In the genomic region with DNA sequence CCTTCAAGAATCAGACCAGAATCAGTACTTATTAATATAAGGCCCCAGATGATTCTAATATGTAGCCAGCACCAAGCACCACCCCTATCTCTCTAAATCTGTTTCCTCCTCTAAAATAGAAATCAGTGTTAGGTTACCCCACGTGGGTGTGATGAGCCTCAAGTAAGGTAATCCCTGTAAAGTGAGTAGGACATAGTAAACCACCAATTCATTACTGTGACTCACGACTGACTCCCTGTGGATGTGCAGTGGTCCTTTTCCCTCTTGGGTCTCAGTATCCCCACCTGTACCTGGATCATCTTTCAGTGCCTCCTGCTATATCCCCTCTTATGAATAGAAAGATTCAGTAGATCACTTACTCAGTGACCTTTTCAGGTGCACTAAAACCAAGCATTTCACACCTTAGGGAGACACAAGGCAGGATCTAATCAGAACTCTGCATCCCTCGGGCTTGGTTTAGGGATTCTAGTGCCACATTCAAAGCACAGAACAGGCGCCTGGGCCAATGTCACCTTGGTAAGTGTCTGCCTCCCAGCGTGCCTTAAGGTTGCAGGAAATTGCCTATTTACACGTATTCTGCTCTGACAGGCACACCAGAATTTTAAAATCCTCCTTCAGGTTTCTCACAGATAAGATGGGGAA, we compare ENCODE assay signal across 13 cellular contexts. TPM values are rescaled to one million over a fixed set of nuclear protein-coding genes. Genes with fewer than 3 reads are reported as not detected.
A peak's percentile ranks its signal among the peaks of the same experiment; 100 is the strongest.
DNase-seq lines count a peak whose midpoint lies in the region; ATAC-seq and TF ChIP-seq lines count a peak whose summit lies in the region.
"Had no signal": no experiment of that assay in that cellular context is flagged by ENCODE, and none has a peak within 500 bp of the region (broad histone marks: within the 10 kb centered on the region; RNA-seq: fewer than 3 reads in every experiment).

No MANE protein-coding gene starts in this region.

- no peak overlapping the region for H3T11ph ChIP-seq in H9 (ENCODE audit: low read length)

- H3K4ac ChIP-seq in H9 (ENCODE audit: low read depth, low read length): no peak overlapping the region

- peaks cover 24 to 34% of the 10 kb centered on the region in 2 experiments for H3K4me1 Mint-ChIP-seq in H9
- H3K4me1 Mint-ChIP-seq in natural killer cell treated with Interleukin-12 subunit alpha and Interleukin-12 subunit beta and Interleukin-15 and Interleukin-18, amount 100 ng/mL, for 72 hours (ENCODE audit: low read depth in 2 of 2): no peaks in the 10 kb centered on the region

- no peaks in the 10 kb centered on the region for H3K23me2 ChIP-seq in H9 (ENCODE audit: insufficient read length, low read depth, low read length, poor library complexity, severe bottlenecking)

- H3K4me3 ChIP-seq in ectodermal cell (ENCODE audit: insufficient read depth, low read depth, low read length) (no peak overlapping the region), parathyroid adenoma (ENCODE audit: low read depth, low read length) (no peak overlapping the region)
- H3K4me3 ChIP-seq: dorsolateral prefrontal cortex, lower lobe of right lung had no signal

- no peak overlapping the region for H2BK5ac ChIP-seq in H9 (ENCODE audit: insufficient read length, low read length)

- no CpG with 5 or more reads among the region's 6 CpGs for WGBS in H9 (ENCODE audit: extremely low coverage, insufficient read length, low lambda C conversion rate)
- WGBS in ectodermal cell, 2 experiments: 46 to 50% methylated on average over 6 of the region's 6 CpGs

- 0 out of 2 replicates have a peak overlapping the region, but pooled peaks have one; percentile 23 for H3K14ac ChIP-seq in H9 (ENCODE audit: insufficient read depth, low read length)

- H2BK120ac ChIP-seq in H9 (ENCODE audit: low read depth, low read length, poor library complexity, severe bottlenecking): no peak overlapping the region

- no peak overlapping the region for H3K4me3 Mint-ChIP-seq in H9
- no peak overlapping the region for H3K4me3 Mint-ChIP-seq in natural killer cell treated with Interleukin-12 subunit alpha and Interleukin-12 subunit beta and Interleukin-15 and Interleukin-18, amount 100 ng/mL, for 72 hours

- no peak overlapping the region for H2BK20ac ChIP-seq in H9 (ENCODE audit: low read depth, low read length, poor library complexity, severe bottlenecking)

- H2BK15ac ChIP-seq in H9 (ENCODE audit: low read depth, low read length): no peak overlapping the region

- peak overlapping the region; percentile 81 to 95 (median 93) for H3K27ac Mint-ChIP-seq in H9
- no peak overlapping the region for H3K27ac Mint-ChIP-seq in natural killer cell treated with Interleukin-12 subunit alpha and Interleukin-12 subunit beta and Interleukin-15 and Interleukin-18, amount 100 ng/mL, for 72 hours

- no peaks in the 10 kb centered on the region for H3K79me1 ChIP-seq in H9 (ENCODE audit: insufficient read depth, low read depth, low read length, poor library complexity, severe bottlenecking)

- no peak overlapping the region for H4K91ac ChIP-seq in H9 (ENCODE audit: insufficient read length, low read depth, low read length)

- H3K9me3 ChIP-seq in H9 (ENCODE audit: control insufficient read depth, low read depth, low read length): no peaks in the 10 kb centered on the region
- no peaks in the 10 kb centered on the region for H3K9me3 ChIP-seq in ectodermal cell (ENCODE audit: control insufficient read depth, low read length)
- H3K9me3 ChIP-seq in parathyroid adenoma (ENCODE audit: control insufficient read depth, low read length): no peaks in the 10 kb centered on the region
- H3K9me3 ChIP-seq: lower lobe of right lung had no signal

- H3K27me3 ChIP-seq in H9 (ENCODE audit: insufficient read depth, low read length) (peaks cover 2% of the 10 kb centered on the region; the same call in 1 of the 2 replicates), ectodermal cell (ENCODE audit: control insufficient read depth, insufficient read depth, low read length, poor library complexity, severe bottlenecking) (peaks cover 12% of the 10 kb centered on the region), parathyroid adenoma (ENCODE audit: control insufficient read depth, insufficient read depth, low read length) (no peaks in the 10 kb centered on the region)
- H3K27me3 ChIP-seq: dorsolateral prefrontal cortex had no signal

- no peaks in the 10 kb centered on the region for H4K20me1 ChIP-seq in H9 (ENCODE audit: control insufficient read depth, insufficient read depth, insufficient read length)

- no peak for DNase-seq in H9
- peak; percentile 22 for DNase-seq in NCI-H2107 (lab: John Stamatoyannopoulos, UW)
- no peak for DNase-seq in DMS153 (lab: John Stamatoyannopoulos, UW)
- no peak for DNase-seq in stimulated activated CD4-positive, alpha-beta T cell treated with anti-CD3 and anti-CD28 coated beads, Interleukin-4, amount 100 ng/mL, for 24 hours
- no peak for DNase-seq in MV-4-11 (lab: John Stamatoyannopoulos, UW)
- DNase-seq in natural killer cell treated with Interleukin-12 subunit alpha and Interleukin-12 subunit beta and Interleukin-15 and Interleukin-18, amount 100 ng/mL, for 72 hours (ENCODE audit: low spot score): no peak
- DNase-seq: activated CD8-positive, alpha-beta memory T cell treated with anti-CD3 and anti-CD28 coated beads, Interleukin-2, amount 50 U/mL, for 4 hours; lower lobe of right lung; NCI-H2029 treated with DMSO at 0.1 percent for 48 hours had no signal

- H3K9ac ChIP-seq in H9 (ENCODE audit: extremely low read depth, insufficient read length, low read length): no peak overlapping the region
- H3K9ac ChIP-seq in parathyroid adenoma: no peak overlapping the region

- H3K79me2 ChIP-seq in H9 (ENCODE audit: insufficient read depth, low read length): no peaks in the 10 kb centered on the region
- no peaks in the 10 kb centered on the region for H3K79me2 ChIP-seq in parathyroid adenoma

- ATAC-seq in natural killer cell treated with Interleukin-12 subunit alpha and Interleukin-12 subunit beta and Interleukin-15 and Interleukin-18, amount 100 ng/mL, for 72 hours: no peak
- ATAC-seq: lower lobe of right lung had no signal

- TF ChIP-seq CTCF in H9 (conservative IDR thresholded peaks at IDR 0.05) (no peak; the same call in 2 of the 3 replicates), parathyroid adenoma (IDR thresholded peaks at IDR 0.05) (no peak)

- no peak overlapping the region for H3K56ac ChIP-seq in H9 (ENCODE audit: insufficient read length, low read depth, low read length)

- H2AK5ac ChIP-seq in H9 (ENCODE audit: insufficient read length, low read length): no peak overlapping the region

- no peak overlapping the region for H3K4me2 ChIP-seq in H9 (ENCODE audit: insufficient read depth, insufficient read length, low read length)
- H3K4me2 ChIP-seq in parathyroid adenoma (ENCODE audit: low read length): no peak overlapping the region

- no peak overlapping the region for H4K5ac ChIP-seq in H9 (ENCODE audit: insufficient read length, low read depth, low read length)

- peaks cover 63% of the 10 kb centered on the region for H3K27me3 Mint-ChIP-seq in H9 (ENCODE audit: low read depth)
- H3K27me3 Mint-ChIP-seq in natural killer cell treated with Interleukin-12 subunit alpha and Interleukin-12 subunit beta and Interleukin-15 and Interleukin-18, amount 100 ng/mL, for 72 hours: peaks cover 12 to 16% of the 10 kb centered on the region in 2 donors

- H3K4me1 ChIP-seq in H9 (ENCODE audit: insufficient read depth, low read length) (peaks cover 3% of the 10 kb centered on the region; the same call in 1 of the 2 replicates), ectodermal cell (ENCODE audit: control insufficient read depth, insufficient read depth, low read length) (peaks cover 23% of the 10 kb centered on the region), parathyroid adenoma (peaks cover 6% of the 10 kb centered on the region)
- H3K4me1 ChIP-seq: lower lobe of right lung had no signal

- H3K27ac ChIP-seq in H9 (ENCODE audit: insufficient read length, low read depth, low read length) (no peak overlapping the region), ectodermal cell (ENCODE audit: insufficient read depth, low read depth, low read length, poor library complexity, severe bottlenecking) (peak overlapping the region; percentile 20), parathyroid adenoma (peak overlapping the region; percentile 32)
- H3K27ac ChIP-seq: lower lobe of right lung, RWPE1 had no signal

- H3K9me3 Mint-ChIP-seq in H9: peaks cover 21 to 22% of the 10 kb centered on the region in 2 experiments
- no peaks in the 10 kb centered on the region for H3K9me3 Mint-ChIP-seq in natural killer cell treated with Interleukin-12 subunit alpha and Interleukin-12 subunit beta and Interleukin-15 and Interleukin-18, amount 100 ng/mL, for 72 hours

- H3K18ac ChIP-seq in H9 (ENCODE audit: insufficient read length, low read depth, low read length): no peak overlapping the region

- H3K36me3 ChIP-seq in ectodermal cell (ENCODE audit: control insufficient read depth, insufficient read depth, low read length): no peaks in the 10 kb centered on the region
- H3K36me3 ChIP-seq in parathyroid adenoma (ENCODE audit: control insufficient read depth, insufficient read depth, low read length): no peaks in the 10 kb centered on the region
- H3K36me3 ChIP-seq: lower lobe of right lung had no signal

- no peak overlapping the region for H4K8ac ChIP-seq in H9 (replicated peaks; ENCODE audit: insufficient read length, low read depth, low read length)

- H3K23ac ChIP-seq in H9 (ENCODE audit: insufficient read length, low read depth, low read length): no peak overlapping the region

- H2BK12ac ChIP-seq in H9 (ENCODE audit: insufficient read length, low read depth, low read length): peak overlapping the region; percentile 29

- no peak overlapping the region for H2AFZ ChIP-seq in H9 (ENCODE audit: low read length)
- peak overlapping the region; percentile 83 for H2AFZ ChIP-seq in parathyroid adenoma

- H3K36me3 Mint-ChIP-seq in H9 (ENCODE audit: insufficient read depth in 1 of 3, low read depth in 3 of 3): peaks cover 1 to 13% (median 8%) of the 10 kb centered on the region in 3 experiments; a peak in 5 of 7 replicates
- H3K36me3 Mint-ChIP-seq in natural killer cell treated with Interleukin-12 subunit alpha and Interleukin-12 subunit beta and Interleukin-15 and Interleukin-18, amount 100 ng/mL, for 72 hours: no peaks in the 10 kb centered on the region

RNA-seq across cellular contexts. Expression of gene ALDH1B1, which starts 12.2 kb away (rescaled TPM):
- total RNA-seq in H9 (2021): 49.6 and 51.5 TPM in 2 replicates
- polyA plus RNA-seq in ectodermal cell (2013, experiment 1 of 4): 33.1 TPM
- 33.4 TPM for polyA plus RNA-seq in ectodermal cell (2013, experiment 2 of 4)
- 23.0 TPM for polyA plus RNA-seq in ectodermal cell (2013, experiment 3 of 4)
- 22.3 TPM for polyA plus RNA-seq in ectodermal cell (2013, experiment 4 of 4)
- total RNA-seq in natural killer cell treated with Interleukin-12 subunit alpha and Interleukin-12 subunit beta and Interleukin-15 and Interleukin-18, amount 100 ng/mL, for 72 hours: 10 to 100 TPM; 16.7 to 25.6 TPM

RNA-seq across cellular contexts. Expression of gene IGFBPL1, which starts 43.9 kb away (rescaled TPM):
- total RNA-seq in H9 (2021): 37.7 and 37.9 TPM in 2 replicates
- polyA plus RNA-seq in ectodermal cell (2013, experiment 1 of 4): 67.0 TPM
- 54.9 TPM for polyA plus RNA-seq in ectodermal cell (2013, experiment 2 of 4)
- 62.5 TPM for polyA plus RNA-seq in ectodermal cell (2013, experiment 3 of 4)
- 61.5 TPM for polyA plus RNA-seq in ectodermal cell (2013, experiment 4 of 4)
- not detected for total RNA-seq in natural killer cell treated with Interleukin-12 subunit alpha and Interleukin-12 subunit beta and Interleukin-15 and Interleukin-18, amount 100 ng/mL, for 72 hours

Comparison
In these comparisons a context has a peak if more than half of its experiments do, and no peak if none do; other contexts are left out.
1. H3K27ac Mint-ChIP-seq: peak in H9 (3 of 3); none in natural killer cell treated with Interleukin-12 subunit alpha and Interleukin-12 subunit beta and Interleukin-15 and Interleukin-18, amount 100 ng/mL, for 72 hours (0 of 2).
2. RNA of gene IGFBPL1, which starts 43.9 kb away (total RNA-seq): 37.7 to 37.9 TPM in H9; not detected in natural killer cell treated with Interleukin-12 subunit alpha and Interleukin-12 subunit beta and Interleukin-15 and Interleukin-18, amount 100 ng/mL, for 72 hours; every median in the first group is over 10 times any median in the second.